1 cellular context compared by ENCODE assay signal in the genomic region with DNA sequence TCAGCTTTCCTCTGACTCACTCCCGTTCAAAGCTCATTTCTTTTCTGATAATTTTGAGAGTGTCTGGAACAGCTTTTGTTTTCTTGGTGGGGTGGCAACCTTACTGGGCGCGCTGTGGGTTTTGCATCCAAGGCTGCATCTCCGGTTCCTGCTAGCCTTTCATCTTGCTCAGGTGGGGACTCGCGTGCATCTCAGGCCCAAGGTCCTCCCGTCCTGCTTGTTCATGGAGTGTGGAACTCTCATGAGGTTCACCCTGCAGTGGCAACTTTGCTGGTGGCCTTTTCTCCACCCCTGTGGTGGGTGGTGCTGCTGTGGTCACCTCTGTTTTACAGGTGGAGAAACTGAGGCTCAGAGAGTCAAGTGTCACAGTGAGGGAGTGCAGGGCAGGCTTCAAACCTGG.
TF ChIP-seq lines count a peak whose summit lies in the region.

No MANE protein-coding gene starts in this region.

TF ChIP-seq in GM23338, 12 proteins besides CTCF, POLR2A, EP300 and RAD21 (continued from another document):
- TF ChIP-seq, protein P1, sequence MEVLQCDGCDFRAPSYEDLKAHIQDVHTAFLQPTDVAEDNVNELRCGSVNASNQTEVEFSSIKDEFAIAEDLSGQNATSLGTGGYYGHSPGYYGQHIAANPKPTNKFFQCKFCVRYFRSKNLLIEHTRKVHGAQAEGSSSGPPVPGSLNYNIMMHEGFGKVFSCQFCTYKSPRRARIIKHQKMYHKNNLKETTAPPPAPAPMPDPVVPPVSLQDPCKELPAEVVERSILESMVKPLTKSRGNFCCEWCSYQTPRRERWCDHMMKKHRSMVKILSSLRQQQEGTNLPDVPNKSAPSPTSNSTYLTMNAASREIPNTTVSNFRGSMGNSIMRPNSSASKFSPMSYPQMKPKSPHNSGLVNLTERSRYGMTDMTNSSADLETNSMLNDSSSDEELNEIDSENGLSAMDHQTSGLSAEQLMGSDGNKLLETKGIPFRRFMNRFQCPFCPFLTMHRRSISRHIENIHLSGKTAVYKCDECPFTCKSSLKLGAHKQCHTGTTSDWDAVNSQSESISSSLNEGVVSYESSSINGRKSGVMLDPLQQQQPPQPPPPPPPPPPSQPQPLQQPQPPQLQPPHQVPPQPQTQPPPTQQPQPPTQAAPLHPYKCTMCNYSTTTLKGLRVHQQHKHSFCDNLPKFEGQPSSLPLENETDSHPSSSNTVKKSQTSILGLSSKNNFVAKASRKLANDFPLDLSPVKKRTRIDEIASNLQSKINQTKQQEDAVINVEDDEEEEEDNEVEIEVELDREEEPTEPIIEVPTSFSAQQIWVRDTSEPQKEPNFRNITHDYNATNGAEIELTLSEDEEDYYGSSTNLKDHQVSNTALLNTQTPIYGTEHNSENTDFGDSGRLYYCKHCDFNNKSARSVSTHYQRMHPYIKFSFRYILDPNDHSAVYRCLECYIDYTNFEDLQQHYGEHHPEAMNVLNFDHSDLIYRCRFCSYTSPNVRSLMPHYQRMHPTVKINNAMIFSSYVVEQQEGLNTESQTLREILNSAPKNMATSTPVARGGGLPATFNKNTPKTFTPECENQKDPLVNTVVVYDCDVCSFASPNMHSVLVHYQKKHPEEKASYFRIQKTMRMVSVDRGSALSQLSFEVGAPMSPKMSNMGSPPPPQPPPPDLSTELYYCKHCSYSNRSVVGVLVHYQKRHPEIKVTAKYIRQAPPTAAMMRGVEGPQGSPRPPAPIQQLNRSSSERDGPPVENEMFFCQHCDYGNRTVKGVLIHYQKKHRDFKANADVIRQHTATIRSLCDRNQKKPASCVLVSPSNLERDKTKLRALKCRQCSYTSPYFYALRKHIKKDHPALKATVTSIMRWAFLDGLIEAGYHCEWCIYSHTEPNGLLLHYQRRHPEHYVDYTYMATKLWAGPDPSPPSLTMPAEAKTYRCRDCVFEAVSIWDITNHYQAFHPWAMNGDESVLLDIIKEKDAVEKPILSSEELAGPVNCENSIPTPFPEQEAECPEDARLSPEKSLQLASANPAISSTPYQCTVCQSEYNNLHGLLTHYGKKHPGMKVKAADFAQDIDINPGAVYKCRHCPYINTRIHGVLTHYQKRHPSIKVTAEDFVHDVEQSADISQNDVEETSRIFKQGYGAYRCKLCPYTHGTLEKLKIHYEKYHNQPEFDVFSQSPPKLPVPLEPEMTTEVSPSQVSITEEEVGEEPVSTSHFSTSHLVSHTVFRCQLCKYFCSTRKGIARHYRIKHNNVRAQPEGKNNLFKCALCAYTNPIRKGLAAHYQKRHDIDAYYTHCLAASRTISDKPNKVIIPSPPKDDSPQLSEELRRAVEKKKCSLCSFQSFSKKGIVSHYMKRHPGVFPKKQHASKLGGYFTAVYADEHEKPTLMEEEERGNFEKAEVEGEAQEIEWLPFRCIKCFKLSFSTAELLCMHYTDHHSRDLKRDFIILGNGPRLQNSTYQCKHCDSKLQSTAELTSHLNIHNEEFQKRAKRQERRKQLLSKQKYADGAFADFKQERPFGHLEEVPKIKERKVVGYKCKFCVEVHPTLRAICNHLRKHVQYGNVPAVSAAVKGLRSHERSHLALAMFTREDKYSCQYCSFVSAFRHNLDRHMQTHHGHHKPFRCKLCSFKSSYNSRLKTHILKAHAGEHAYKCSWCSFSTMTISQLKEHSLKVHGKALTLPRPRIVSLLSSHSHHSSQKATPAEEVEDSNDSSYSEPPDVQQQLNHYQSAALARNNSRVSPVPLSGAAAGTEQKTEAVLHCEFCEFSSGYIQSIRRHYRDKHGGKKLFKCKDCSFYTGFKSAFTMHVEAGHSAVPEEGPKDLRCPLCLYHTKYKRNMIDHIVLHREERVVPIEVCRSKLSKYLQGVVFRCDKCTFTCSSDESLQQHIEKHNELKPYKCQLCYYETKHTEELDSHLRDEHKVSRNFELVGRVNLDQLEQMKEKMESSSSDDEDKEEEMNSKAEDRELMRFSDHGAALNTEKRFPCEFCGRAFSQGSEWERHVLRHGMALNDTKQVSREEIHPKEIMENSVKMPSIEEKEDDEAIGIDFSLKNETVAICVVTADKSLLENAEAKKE (CRISPR knock-in tag; IDR thresholded peaks at IDR 0.05): no peak
- TF ChIP-seq POLR2AphosphoS5 (IDR thresholded peaks at IDR 0.05; ENCODE audit: low read depth): no peak
- no peak for TF ChIP-seq EZH2phosphoT487 (IDR thresholded peaks at IDR 0.05; ENCODE audit: unreplicated experiment)
- no peak for TF ChIP-seq REST (IDR thresholded peaks at IDR 0.05; ENCODE audit: unreplicated experiment)
- TF ChIP-seq, protein P2, sequence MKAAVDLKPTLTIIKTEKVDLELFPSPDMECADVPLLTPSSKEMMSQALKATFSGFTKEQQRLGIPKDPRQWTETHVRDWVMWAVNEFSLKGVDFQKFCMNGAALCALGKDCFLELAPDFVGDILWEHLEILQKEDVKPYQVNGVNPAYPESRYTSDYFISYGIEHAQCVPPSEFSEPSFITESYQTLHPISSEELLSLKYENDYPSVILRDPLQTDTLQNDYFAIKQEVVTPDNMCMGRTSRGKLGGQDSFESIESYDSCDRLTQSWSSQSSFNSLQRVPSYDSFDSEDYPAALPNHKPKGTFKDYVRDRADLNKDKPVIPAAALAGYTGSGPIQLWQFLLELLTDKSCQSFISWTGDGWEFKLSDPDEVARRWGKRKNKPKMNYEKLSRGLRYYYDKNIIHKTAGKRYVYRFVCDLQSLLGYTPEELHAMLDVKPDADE (IDR thresholded peaks at IDR 0.05): no peak
- no peak for TF ChIP-seq EZH2 (IDR thresholded peaks at IDR 0.05; ENCODE audit: low read depth, unreplicated experiment)
- no peak for TF ChIP-seq JUNB (IDR thresholded peaks at IDR 0.05; ENCODE audit: unreplicated experiment)
